ENCODE assay signal across 1 cellular context in the genomic region with DNA sequence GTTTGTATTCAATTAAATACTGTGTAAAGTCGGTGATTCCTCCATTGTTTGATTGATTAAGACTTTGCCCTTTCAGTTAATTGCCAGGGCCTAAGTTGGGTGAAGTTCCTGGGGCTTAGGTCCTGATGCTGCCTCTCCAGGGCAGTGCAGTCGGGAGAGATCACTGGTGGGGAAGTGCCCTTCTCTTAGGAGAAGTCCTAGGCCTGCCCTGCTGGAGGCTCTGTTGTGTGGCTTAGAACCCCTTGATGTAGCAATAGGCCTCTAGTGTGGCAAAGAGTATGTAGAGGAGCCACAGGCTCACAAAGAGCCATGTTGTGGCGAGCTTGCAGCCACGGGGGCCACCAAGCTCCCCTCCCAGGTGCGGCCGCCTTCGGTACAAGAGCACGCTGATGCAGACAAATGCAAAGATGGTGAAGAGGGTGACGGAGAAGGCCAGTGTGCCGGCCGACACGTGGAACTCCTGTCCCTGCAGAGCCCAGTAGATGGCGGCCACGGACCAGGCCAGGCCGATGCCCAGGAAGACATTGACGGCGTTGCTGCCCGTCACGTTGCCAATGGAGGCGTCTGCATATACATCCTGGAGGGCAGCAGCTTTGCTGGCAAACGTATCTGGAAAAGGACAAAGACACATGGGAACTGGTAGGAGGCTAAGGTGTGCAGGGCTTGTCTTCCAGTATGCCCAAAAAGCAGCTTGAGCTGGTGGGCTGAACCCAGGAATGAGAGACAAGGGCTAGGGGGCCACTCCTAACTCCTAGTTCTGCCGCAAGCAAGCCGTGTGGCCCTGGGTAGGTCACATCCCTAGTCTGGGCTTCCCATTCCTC.
TF ChIP-seq lines count a peak whose summit lies in the region.

No MANE protein-coding gene starts in this region.

TF ChIP-seq in HepG2, 621 proteins besides CTCF, POLR2A, EP300 and RAD21 (continued from another document and continues in another):
- no peak for TF ChIP-seq ATF7 (IDR thresholded peaks at IDR 0.05)
- TF ChIP-seq ATF7 (CRISPR knock-in tag; IDR thresholded peaks at IDR 0.05), result 0 out of 2 replicates have a peak, but pooled peaks have one; percentile 42
- no peak for TF ChIP-seq NCOR1 (IDR thresholded peaks at IDR 0.05; ENCODE audit: borderline replicate concordance, low read length)
- TF ChIP-seq ELF1 (CRISPR knock-in tag; IDR thresholded peaks at IDR 0.05), result peak; percentile 57
- TF ChIP-seq ZFP36L1 (CRISPR knock-in tag; IDR thresholded peaks at IDR 0.05), result peak; percentile 61; the same call in 1 of the 2 replicates
- no peak for TF ChIP-seq RBM39 (IDR thresholded peaks at IDR 0.05; ENCODE audit: low read depth, low read length, poor library complexity, severe bottlenecking)
- TF ChIP-seq, protein P1, sequence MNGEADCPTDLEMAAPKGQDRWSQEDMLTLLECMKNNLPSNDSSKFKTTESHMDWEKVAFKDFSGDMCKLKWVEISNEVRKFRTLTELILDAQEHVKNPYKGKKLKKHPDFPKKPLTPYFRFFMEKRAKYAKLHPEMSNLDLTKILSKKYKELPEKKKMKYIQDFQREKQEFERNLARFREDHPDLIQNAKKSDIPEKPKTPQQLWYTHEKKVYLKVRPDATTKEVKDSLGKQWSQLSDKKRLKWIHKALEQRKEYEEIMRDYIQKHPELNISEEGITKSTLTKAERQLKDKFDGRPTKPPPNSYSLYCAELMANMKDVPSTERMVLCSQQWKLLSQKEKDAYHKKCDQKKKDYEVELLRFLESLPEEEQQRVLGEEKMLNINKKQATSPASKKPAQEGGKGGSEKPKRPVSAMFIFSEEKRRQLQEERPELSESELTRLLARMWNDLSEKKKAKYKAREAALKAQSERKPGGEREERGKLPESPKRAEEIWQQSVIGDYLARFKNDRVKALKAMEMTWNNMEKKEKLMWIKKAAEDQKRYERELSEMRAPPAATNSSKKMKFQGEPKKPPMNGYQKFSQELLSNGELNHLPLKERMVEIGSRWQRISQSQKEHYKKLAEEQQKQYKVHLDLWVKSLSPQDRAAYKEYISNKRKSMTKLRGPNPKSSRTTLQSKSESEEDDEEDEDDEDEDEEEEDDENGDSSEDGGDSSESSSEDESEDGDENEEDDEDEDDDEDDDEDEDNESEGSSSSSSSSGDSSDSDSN (CRISPR knock-in tag; IDR thresholded peaks at IDR 0.05), result no peak
- no peak for TF ChIP-seq REST (IDR thresholded peaks at IDR 0.05; ENCODE audit: borderline replicate concordance in 1 of 2, low read depth in 1 of 2, low read length in 2 of 2)
- TF ChIP-seq, protein P2, sequence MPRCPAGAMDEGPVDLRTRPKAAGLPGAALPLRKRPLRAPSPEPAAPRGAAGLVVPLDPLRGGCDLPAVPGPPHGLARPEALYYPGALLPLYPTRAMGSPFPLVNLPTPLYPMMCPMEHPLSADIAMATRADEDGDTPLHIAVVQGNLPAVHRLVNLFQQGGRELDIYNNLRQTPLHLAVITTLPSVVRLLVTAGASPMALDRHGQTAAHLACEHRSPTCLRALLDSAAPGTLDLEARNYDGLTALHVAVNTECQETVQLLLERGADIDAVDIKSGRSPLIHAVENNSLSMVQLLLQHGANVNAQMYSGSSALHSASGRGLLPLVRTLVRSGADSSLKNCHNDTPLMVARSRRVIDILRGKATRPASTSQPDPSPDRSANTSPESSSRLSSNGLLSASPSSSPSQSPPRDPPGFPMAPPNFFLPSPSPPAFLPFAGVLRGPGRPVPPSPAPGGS (CRISPR knock-in tag; IDR thresholded peaks at IDR 0.05), result no peak
- TF ChIP-seq TP53 (CRISPR knock-in tag; conservative IDR thresholded peaks at IDR 0.05), result no peak
- 0 out of 2 replicates have a peak, but pooled peaks have one; percentile 67 for TF ChIP-seq ZNF879 (CRISPR knock-in tag; IDR thresholded peaks at IDR 0.05)
- peak; percentile 54; the same call in 1 of the 2 replicates for TF ChIP-seq ZNF335 (CRISPR knock-in tag; IDR thresholded peaks at IDR 0.05)
- no peak for TF ChIP-seq SOX6 (IDR thresholded peaks at IDR 0.05)
- TF ChIP-seq SOX6 (CRISPR knock-in tag; IDR thresholded peaks at IDR 0.05), result peak; percentile 70
- TF ChIP-seq, protein P3, sequence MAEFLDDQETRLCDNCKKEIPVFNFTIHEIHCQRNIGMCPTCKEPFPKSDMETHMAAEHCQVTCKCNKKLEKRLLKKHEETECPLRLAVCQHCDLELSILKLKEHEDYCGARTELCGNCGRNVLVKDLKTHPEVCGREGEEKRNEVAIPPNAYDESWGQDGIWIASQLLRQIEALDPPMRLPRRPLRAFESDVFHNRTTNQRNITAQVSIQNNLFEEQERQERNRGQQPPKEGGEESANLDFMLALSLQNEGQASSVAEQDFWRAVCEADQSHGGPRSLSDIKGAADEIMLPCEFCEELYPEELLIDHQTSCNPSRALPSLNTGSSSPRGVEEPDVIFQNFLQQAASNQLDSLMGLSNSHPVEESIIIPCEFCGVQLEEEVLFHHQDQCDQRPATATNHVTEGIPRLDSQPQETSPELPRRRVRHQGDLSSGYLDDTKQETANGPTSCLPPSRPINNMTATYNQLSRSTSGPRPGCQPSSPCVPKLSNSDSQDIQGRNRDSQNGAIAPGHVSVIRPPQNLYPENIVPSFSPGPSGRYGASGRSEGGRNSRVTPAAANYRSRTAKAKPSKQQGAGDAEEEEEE (CRISPR knock-in tag; IDR thresholded peaks at IDR 0.05; ENCODE audit: borderline replicate concordance), result peak; percentile 42; the same call in 1 of the 2 replicates
- TF ChIP-seq HDAC1 (CRISPR knock-in tag; IDR thresholded peaks at IDR 0.05), result no peak; the same call in 1 of the 2 replicates
- TF ChIP-seq CHD4 (IDR thresholded peaks at IDR 0.05; ENCODE audit: borderline replicate concordance, low read length), result no peak
- TF ChIP-seq, protein P4, sequence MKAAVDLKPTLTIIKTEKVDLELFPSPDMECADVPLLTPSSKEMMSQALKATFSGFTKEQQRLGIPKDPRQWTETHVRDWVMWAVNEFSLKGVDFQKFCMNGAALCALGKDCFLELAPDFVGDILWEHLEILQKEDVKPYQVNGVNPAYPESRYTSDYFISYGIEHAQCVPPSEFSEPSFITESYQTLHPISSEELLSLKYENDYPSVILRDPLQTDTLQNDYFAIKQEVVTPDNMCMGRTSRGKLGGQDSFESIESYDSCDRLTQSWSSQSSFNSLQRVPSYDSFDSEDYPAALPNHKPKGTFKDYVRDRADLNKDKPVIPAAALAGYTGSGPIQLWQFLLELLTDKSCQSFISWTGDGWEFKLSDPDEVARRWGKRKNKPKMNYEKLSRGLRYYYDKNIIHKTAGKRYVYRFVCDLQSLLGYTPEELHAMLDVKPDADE (CRISPR knock-in tag; IDR thresholded peaks at IDR 0.05), result no peak
- TF ChIP-seq ZMAT5 (CRISPR knock-in tag; IDR thresholded peaks at IDR 0.05; ENCODE audit: borderline replicate concordance, low read depth), result no peak
- TF ChIP-seq ZNF678 (CRISPR knock-in tag; IDR thresholded peaks at IDR 0.05), result peak; percentile 73; the same call in 1 of the 2 replicates
- TF ChIP-seq TEAD3 (CRISPR knock-in tag; optimal IDR thresholded peaks at IDR 0.05; ENCODE audit: borderline replicate concordance), result peak; percentile 70
- no peak for TF ChIP-seq GLI4 (CRISPR knock-in tag; IDR thresholded peaks at IDR 0.05; ENCODE audit: borderline replicate concordance)
- TF ChIP-seq PRDM15 (CRISPR knock-in tag; IDR thresholded peaks at IDR 0.05), result no peak
- TF ChIP-seq ZNF354B (CRISPR knock-in tag; IDR thresholded peaks at IDR 0.05), result no peak
- TF ChIP-seq MAZ (IDR thresholded peaks at IDR 0.05; ENCODE audit: borderline replicate concordance, low read depth, low read length), result 0 out of 2 replicates have a peak, but pooled peaks have one; percentile 21
- TF ChIP-seq MAZ (CRISPR knock-in tag; IDR thresholded peaks at IDR 0.05; ENCODE audit: low read depth), result 0 out of 2 replicates have a peak, but pooled peaks have one; percentile 43
- TF ChIP-seq, protein P5, sequence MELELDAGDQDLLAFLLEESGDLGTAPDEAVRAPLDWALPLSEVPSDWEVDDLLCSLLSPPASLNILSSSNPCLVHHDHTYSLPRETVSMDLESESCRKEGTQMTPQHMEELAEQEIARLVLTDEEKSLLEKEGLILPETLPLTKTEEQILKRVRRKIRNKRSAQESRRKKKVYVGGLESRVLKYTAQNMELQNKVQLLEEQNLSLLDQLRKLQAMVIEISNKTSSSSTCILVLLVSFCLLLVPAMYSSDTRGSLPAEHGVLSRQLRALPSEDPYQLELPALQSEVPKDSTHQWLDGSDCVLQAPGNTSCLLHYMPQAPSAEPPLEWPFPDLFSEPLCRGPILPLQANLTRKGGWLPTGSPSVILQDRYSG (CRISPR knock-in tag; IDR thresholded peaks at IDR 0.05), result no peak
- TF ChIP-seq, protein P6, sequence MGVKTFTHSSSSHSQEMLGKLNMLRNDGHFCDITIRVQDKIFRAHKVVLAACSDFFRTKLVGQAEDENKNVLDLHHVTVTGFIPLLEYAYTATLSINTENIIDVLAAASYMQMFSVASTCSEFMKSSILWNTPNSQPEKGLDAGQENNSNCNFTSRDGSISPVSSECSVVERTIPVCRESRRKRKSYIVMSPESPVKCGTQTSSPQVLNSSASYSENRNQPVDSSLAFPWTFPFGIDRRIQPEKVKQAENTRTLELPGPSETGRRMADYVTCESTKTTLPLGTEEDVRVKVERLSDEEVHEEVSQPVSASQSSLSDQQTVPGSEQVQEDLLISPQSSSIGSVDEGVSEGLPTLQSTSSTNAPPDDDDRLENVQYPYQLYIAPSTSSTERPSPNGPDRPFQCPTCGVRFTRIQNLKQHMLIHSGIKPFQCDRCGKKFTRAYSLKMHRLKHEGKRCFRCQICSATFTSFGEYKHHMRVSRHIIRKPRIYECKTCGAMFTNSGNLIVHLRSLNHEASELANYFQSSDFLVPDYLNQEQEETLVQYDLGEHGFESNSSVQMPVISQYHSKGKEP (CRISPR knock-in tag; IDR thresholded peaks at IDR 0.05), result 0 out of 2 replicates have a peak, but pooled peaks have one; percentile 44
- TF ChIP-seq ZNF589 (CRISPR knock-in tag; conservative IDR thresholded peaks at IDR 0.05), result 0 out of 2 replicates have a peak, but pooled peaks have one; percentile 28
- TF ChIP-seq TMF1 (CRISPR knock-in tag; IDR thresholded peaks at IDR 0.05; ENCODE audit: low read depth), result no peak
- TF ChIP-seq ZNF17 (CRISPR knock-in tag; IDR thresholded peaks at IDR 0.05), result no peak
- TF ChIP-seq FOXC1 (CRISPR knock-in tag; IDR thresholded peaks at IDR 0.05; ENCODE audit: borderline replicate concordance), result no peak; the same call in 1 of the 2 replicates
- 0 out of 2 replicates have a peak, but pooled peaks have one; percentile 60 for TF ChIP-seq RARG (CRISPR knock-in tag; IDR thresholded peaks at IDR 0.05; ENCODE audit: low read depth)
